ENCODE assay signal across 1 cellular context in the genomic region with DNA sequence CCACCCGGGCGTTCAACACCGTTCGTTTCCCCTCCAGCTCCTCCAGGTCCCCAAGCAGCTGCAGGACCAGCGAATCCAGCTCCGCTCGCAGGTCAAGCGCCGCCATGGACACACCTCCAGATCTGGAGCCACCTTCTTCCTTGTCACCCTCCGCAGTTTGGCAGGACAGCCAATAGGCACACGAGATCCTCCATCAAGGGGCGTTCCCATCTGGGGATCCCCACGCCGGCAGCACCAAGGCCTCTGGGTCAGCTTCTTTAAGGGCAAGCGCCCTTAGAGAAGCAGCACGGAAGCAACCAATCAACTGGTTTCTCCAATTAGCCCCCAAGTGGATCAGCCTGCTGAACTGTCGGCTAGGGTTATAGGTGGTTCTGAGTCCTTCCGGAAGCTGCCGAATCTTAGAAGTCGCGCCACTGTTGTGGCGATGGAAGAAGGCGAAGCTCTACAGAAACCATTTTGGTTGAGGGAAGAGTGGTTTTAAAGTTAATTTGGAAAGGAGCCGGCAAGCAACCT.
A peak's percentile ranks its signal among the peaks of the same experiment; 100 is the strongest.
TF ChIP-seq lines count a peak whose summit lies in the region.

No MANE protein-coding gene starts in this region.

TF ChIP-seq in HepG2, 621 proteins besides CTCF, POLR2A, EP300 and RAD21 (continued from another document and continues in another):
- TF ChIP-seq BORCS8-MEF2B (CRISPR knock-in tag; IDR thresholded peaks at IDR 0.05) (no peak; the same call in 1 of the 2 replicates), ZMYM4 (CRISPR knock-in tag; IDR thresholded peaks at IDR 0.05) (no peak), ZNF772 (CRISPR knock-in tag; IDR thresholded peaks at IDR 0.05) (no peak), ZNF878 (CRISPR knock-in tag; IDR thresholded peaks at IDR 0.05) (no peak), ZNF776 (CRISPR knock-in tag; IDR thresholded peaks at IDR 0.05) (no peak), ZBTB42 (CRISPR knock-in tag; IDR thresholded peaks at IDR 0.05) (no peak), RAD51 (IDR thresholded peaks at IDR 0.05; ENCODE audit: borderline replicate concordance) (no peak), NCOA2 (CRISPR knock-in tag; IDR thresholded peaks at IDR 0.05) (no peak), ZNF251 (CRISPR knock-in tag; IDR thresholded peaks at IDR 0.05) (peak; percentile 69; the same call in 1 of the 2 replicates), ZNF724P (CRISPR knock-in tag; IDR thresholded peaks at IDR 0.05; ENCODE audit: borderline replicate concordance) (peak; percentile 19; the same call in 1 of the 2 replicates), PCBP1 (IDR thresholded peaks at IDR 0.05; ENCODE audit: borderline replicate concordance, low read depth, low read length) (no peak), SP140L (CRISPR knock-in tag; IDR thresholded peaks at IDR 0.05; ENCODE audit: borderline replicate concordance) (0 out of 2 replicates have a peak, but pooled peaks have one; percentile 37), MAFG (CRISPR knock-in tag; IDR thresholded peaks at IDR 0.05) (no peak), ZFP36 (IDR thresholded peaks at IDR 0.05; ENCODE audit: borderline replicate concordance, low read depth, low read length, partially characterized antibody) (no peak), ZNF143 (CRISPR knock-in tag; IDR thresholded peaks at IDR 0.05) (peak; percentile 56; the same call in 1 of the 2 replicates), KLF6 (CRISPR knock-in tag; IDR thresholded peaks at IDR 0.05) (no peak), JUND (CRISPR knock-in tag; IDR thresholded peaks at IDR 0.05) (no peak), PTBP1 (IDR thresholded peaks at IDR 0.05; ENCODE audit: low read depth, low read length, poor library complexity, severe bottlenecking) (no peak), ZNF501 (CRISPR knock-in tag; IDR thresholded peaks at IDR 0.05) (peak; percentile 66; the same call in 1 of the 2 replicates)
- TF ChIP-seq, protein P1, sequence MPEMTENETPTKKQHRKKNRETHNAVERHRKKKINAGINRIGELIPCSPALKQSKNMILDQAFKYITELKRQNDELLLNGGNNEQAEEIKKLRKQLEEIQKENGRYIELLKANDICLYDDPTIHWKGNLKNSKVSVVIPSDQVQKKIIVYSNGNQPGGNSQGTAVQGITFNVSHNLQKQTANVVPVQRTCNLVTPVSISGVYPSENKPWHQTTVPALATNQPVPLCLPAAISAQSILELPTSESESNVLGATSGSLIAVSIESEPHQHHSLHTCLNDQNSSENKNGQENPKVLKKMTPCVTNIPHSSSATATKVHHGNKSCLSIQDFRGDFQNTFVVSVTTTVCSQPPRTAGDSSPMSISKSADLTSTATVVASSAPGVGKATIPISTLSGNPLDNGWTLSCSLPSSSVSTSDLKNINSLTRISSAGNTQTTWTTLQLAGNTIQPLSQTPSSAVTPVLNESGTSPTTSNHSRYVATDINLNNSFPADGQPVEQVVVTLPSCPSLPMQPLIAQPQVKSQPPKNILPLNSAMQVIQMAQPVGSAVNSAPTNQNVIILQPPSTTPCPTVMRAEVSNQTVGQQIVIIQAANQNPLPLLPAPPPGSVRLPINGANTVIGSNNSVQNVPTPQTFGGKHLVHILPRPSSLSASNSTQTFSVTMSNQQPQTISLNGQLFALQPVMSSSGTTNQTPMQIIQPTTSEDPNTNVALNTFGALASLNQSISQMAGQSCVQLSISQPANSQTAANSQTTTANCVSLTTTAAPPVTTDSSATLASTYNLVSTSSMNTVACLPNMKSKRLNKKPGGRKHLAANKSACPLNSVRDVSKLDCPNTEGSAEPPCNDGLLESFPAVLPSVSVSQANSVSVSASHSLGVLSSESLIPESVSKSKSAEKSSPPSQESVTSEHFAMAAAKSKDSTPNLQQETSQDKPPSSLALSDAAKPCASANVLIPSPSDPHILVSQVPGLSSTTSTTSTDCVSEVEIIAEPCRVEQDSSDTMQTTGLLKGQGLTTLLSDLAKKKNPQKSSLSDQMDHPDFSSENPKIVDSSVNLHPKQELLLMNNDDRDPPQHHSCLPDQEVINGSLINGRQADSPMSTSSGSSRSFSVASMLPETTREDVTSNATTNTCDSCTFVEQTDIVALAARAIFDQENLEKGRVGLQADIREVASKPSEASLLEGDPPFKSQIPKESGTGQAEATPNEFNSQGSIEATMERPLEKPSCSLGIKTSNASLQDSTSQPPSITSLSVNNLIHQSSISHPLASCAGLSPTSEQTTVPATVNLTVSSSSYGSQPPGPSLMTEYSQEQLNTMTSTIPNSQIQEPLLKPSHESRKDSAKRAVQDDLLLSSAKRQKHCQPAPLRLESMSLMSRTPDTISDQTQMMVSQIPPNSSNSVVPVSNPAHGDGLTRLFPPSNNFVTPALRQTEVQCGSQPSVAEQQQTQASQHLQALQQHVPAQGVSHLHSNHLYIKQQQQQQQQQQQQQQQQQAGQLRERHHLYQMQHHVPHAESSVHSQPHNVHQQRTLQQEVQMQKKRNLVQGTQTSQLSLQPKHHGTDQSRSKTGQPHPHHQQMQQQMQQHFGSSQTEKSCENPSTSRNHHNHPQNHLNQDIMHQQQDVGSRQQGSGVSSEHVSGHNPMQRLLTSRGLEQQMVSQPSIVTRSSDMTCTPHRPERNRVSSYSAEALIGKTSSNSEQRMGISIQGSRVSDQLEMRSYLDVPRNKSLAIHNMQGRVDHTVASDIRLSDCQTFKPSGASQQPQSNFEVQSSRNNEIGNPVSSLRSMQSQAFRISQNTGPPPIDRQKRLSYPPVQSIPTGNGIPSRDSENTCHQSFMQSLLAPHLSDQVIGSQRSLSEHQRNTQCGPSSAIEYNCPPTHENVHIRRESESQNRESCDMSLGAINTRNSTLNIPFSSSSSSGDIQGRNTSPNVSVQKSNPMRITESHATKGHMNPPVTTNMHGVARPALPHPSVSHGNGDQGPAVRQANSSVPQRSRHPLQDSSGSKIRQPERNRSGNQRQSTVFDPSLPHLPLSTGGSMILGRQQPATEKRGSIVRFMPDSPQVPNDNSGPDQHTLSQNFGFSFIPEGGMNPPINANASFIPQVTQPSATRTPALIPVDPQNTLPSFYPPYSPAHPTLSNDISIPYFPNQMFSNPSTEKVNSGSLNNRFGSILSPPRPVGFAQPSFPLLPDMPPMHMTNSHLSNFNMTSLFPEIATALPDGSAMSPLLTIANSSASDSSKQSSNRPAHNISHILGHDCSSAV (CRISPR knock-in tag; IDR thresholded peaks at IDR 0.05; ENCODE audit: borderline replicate concordance), result no peak
- TF ChIP-seq, protein P2, sequence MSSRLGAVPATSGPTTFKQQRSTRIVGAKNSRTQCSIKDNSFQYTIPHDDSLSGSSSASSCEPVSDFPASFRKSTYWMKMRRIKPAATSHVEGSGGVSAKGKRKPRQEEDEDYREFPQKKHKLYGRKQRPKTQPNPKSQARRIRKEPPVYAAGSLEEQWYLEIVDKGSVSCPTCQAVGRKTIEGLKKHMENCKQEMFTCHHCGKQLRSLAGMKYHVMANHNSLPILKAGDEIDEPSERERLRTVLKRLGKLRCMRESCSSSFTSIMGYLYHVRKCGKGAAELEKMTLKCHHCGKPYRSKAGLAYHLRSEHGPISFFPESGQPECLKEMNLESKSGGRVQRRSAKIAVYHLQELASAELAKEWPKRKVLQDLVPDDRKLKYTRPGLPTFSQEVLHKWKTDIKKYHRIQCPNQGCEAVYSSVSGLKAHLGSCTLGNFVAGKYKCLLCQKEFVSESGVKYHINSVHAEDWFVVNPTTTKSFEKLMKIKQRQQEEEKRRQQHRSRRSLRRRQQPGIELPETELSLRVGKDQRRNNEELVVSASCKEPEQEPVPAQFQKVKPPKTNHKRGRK (CRISPR knock-in tag; IDR thresholded peaks at IDR 0.05), result no peak
- TF ChIP-seq, protein P3, sequence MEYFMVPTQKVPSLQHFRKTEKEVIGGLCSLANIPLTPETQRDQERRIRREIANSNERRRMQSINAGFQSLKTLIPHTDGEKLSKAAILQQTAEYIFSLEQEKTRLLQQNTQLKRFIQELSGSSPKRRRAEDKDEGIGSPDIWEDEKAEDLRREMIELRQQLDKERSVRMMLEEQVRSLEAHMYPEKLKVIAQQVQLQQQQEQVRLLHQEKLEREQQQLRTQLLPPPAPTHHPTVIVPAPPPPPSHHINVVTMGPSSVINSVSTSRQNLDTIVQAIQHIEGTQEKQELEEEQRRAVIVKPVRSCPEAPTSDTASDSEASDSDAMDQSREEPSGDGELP (IDR thresholded peaks at IDR 0.05; ENCODE audit: borderline replicate concordance, low read depth), result no peak
- TF ChIP-seq, protein P4, sequence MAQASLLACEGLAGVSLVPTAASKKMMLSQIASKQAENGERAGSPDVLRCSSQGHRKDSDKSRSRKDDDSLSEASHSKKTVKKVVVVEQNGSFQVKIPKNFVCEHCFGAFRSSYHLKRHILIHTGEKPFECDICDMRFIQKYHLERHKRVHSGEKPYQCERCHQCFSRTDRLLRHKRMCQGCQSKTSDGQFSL (CRISPR knock-in tag; IDR thresholded peaks at IDR 0.05), result no peak
- TF ChIP-seq, protein P5, sequence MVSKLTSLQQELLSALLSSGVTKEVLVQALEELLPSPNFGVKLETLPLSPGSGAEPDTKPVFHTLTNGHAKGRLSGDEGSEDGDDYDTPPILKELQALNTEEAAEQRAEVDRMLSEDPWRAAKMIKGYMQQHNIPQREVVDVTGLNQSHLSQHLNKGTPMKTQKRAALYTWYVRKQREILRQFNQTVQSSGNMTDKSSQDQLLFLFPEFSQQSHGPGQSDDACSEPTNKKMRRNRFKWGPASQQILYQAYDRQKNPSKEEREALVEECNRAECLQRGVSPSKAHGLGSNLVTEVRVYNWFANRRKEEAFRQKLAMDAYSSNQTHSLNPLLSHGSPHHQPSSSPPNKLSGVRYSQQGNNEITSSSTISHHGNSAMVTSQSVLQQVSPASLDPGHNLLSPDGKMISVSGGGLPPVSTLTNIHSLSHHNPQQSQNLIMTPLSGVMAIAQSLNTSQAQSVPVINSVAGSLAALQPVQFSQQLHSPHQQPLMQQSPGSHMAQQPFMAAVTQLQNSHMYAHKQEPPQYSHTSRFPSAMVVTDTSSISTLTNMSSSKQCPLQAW (CRISPR knock-in tag; IDR thresholded peaks at IDR 0.05), result peak; percentile 30
- TF ChIP-seq, protein P6, sequence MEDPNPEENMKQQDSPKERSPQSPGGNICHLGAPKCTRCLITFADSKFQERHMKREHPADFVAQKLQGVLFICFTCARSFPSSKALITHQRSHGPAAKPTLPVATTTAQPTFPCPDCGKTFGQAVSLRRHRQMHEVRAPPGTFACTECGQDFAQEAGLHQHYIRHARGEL (CRISPR knock-in tag; IDR thresholded peaks at IDR 0.05), result no peak
- TF ChIP-seq, protein P7, sequence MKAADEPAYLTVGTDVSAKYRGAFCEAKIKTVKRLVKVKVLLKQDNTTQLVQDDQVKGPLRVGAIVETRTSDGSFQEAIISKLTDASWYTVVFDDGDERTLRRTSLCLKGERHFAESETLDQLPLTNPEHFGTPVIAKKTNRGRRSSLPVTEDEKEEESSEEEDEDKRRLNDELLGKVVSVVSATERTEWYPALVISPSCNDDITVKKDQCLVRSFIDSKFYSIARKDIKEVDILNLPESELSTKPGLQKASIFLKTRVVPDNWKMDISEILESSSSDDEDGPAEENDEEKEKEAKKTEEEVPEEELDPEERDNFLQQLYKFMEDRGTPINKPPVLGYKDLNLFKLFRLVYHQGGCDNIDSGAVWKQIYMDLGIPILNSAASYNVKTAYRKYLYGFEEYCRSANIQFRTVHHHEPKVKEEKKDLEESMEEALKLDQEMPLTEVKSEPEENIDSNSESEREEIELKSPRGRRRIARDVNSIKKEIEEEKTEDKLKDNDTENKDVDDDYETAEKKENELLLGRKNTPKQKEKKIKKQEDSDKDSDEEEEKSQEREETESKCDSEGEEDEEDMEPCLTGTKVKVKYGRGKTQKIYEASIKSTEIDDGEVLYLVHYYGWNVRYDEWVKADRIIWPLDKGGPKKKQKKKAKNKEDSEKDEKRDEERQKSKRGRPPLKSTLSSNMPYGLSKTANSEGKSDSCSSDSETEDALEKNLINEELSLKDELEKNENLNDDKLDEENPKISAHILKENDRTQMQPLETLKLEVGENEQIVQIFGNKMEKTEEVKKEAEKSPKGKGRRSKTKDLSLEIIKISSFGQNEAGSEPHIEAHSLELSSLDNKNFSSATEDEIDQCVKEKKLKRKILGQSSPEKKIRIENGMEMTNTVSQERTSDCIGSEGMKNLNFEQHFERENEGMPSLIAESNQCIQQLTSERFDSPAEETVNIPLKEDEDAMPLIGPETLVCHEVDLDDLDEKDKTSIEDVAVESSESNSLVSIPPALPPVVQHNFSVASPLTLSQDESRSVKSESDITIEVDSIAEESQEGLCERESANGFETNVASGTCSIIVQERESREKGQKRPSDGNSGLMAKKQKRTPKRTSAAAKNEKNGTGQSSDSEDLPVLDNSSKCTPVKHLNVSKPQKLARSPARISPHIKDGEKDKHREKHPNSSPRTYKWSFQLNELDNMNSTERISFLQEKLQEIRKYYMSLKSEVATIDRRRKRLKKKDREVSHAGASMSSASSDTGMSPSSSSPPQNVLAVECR (CRISPR knock-in tag; IDR thresholded peaks at IDR 0.05; ENCODE audit: borderline replicate concordance), result no peak; the same call in 1 of the 2 replicates
- TF ChIP-seq, protein P8, sequence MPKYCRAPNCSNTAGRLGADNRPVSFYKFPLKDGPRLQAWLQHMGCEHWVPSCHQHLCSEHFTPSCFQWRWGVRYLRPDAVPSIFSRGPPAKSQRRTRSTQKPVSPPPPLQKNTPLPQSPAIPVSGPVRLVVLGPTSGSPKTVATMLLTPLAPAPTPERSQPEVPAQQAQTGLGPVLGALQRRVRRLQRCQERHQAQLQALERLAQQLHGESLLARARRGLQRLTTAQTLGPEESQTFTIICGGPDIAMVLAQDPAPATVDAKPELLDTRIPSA (CRISPR knock-in tag; IDR thresholded peaks at IDR 0.05; ENCODE audit: borderline replicate concordance), result no peak
- TF ChIP-seq, protein P9, sequence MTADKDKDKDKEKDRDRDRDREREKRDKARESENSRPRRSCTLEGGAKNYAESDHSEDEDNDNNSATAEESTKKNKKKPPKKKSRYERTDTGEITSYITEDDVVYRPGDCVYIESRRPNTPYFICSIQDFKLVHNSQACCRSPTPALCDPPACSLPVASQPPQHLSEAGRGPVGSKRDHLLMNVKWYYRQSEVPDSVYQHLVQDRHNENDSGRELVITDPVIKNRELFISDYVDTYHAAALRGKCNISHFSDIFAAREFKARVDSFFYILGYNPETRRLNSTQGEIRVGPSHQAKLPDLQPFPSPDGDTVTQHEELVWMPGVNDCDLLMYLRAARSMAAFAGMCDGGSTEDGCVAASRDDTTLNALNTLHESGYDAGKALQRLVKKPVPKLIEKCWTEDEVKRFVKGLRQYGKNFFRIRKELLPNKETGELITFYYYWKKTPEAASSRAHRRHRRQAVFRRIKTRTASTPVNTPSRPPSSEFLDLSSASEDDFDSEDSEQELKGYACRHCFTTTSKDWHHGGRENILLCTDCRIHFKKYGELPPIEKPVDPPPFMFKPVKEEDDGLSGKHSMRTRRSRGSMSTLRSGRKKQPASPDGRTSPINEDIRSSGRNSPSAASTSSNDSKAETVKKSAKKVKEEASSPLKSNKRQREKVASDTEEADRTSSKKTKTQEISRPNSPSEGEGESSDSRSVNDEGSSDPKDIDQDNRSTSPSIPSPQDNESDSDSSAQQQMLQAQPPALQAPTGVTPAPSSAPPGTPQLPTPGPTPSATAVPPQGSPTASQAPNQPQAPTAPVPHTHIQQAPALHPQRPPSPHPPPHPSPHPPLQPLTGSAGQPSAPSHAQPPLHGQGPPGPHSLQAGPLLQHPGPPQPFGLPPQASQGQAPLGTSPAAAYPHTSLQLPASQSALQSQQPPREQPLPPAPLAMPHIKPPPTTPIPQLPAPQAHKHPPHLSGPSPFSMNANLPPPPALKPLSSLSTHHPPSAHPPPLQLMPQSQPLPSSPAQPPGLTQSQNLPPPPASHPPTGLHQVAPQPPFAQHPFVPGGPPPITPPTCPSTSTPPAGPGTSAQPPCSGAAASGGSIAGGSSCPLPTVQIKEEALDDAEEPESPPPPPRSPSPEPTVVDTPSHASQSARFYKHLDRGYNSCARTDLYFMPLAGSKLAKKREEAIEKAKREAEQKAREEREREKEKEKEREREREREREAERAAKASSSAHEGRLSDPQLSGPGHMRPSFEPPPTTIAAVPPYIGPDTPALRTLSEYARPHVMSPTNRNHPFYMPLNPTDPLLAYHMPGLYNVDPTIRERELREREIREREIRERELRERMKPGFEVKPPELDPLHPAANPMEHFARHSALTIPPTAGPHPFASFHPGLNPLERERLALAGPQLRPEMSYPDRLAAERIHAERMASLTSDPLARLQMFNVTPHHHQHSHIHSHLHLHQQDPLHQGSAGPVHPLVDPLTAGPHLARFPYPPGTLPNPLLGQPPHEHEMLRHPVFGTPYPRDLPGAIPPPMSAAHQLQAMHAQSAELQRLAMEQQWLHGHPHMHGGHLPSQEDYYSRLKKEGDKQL (CRISPR knock-in tag; IDR thresholded peaks at IDR 0.05; ENCODE audit: low read depth), result no peak
